In the genomic region with DNA sequence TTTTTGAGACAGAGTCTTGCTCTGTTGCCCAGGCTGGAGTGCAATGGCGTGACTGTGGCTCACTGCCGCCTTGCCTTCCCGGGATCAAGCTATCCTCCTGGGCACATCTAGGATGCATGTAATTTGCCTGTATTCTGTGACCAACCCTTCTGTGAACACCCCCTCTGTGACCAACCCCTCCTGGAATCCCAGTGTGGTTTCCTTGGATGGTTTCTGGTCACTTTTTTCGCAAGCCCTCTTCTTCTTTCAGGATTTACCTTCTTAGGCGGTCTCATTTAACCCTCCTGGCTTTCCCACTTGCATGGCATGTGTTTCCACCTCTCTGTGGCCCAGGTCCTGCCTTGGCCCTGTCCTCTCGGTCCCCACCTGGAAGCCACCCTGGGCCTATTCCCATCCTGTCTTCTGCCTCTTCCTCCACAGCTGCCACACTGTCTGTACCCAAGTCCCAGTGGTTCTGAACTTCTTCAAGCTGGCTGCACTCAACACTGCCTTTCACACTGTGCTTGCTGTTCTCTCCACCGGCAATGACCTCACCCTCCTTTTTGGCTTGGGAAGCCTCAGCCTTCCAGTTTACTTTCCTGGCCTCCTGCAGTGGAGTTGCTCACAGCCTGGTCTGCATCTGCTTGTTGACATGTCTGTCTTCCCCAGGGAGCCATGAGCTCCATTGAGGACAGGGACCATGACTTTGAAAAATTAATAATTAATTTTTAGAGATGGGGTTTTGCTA, we compare ENCODE assay signal across 17 cellular contexts. TPM values are rescaled to one million over a fixed set of nuclear protein-coding genes. Genes with fewer than 3 reads are reported as not detected.
DNase-seq lines count a peak whose midpoint lies in the region; ATAC-seq lines count a peak whose summit lies in the region.
"Had no signal": no experiment of that assay in that cellular context is flagged by ENCODE, and none has a peak within 500 bp of the region (broad histone marks: within the 10 kb centered on the region; RNA-seq: fewer than 3 reads in every experiment).

No MANE protein-coding gene starts in this region.

- H3K4me1 Mint-ChIP-seq in activated CD4-positive, alpha-beta T cell treated with anti-CD3 and anti-CD28 coated beads, Interleukin-2, amount 10 ng/mL, durations not matched to agents 7 days and 5 days, result no peaks in the 10 kb centered on the region

- H3K4me3 Mint-ChIP-seq in activated CD4-positive, alpha-beta T cell treated with anti-CD3 and anti-CD28 coated beads, Interleukin-2, amount 10 ng/mL, durations not matched to agents 7 days and 5 days, result no peak overlapping the region
- H3K4me3 Mint-ChIP-seq: mesothelial cell of epicardium; stimulated activated effector memory CD8-positive, alpha-beta T cell treated with anti-CD3 and anti-CD28 coated beads, Interleukin-12 subunit alpha, Interleukin-12 subunit beta, amount 100 ng/mL, for 72 hours had no signal

- H3K27ac Mint-ChIP-seq in activated CD4-positive, alpha-beta T cell treated with anti-CD3 and anti-CD28 coated beads, Interleukin-2, amount 10 ng/mL, durations not matched to agents 7 days and 5 days, result no peak overlapping the region
- H3K27ac Mint-ChIP-seq: mesothelial cell of epicardium; progenitor cell of endocrine pancreas; stimulated activated effector memory CD8-positive, alpha-beta T cell treated with anti-CD3 and anti-CD28 coated beads, Interleukin-12 subunit alpha, Interleukin-12 subunit beta, amount 100 ng/mL, for 72 hours had no signal

- peaks cover 9% of the 10 kb centered on the region for H3K9me3 Mint-ChIP-seq in activated CD4-positive, alpha-beta T cell treated with anti-CD3 and anti-CD28 coated beads, Interleukin-2, amount 10 ng/mL, durations not matched to agents 7 days and 5 days

- H3K36me3 Mint-ChIP-seq in activated CD4-positive, alpha-beta T cell treated with anti-CD3 and anti-CD28 coated beads, Interleukin-2, amount 10 ng/mL, durations not matched to agents 7 days and 5 days (ENCODE audit: low read depth), result peaks cover 9% of the 10 kb centered on the region
- H3K36me3 Mint-ChIP-seq: stimulated activated effector memory CD8-positive, alpha-beta T cell treated with anti-CD3 and anti-CD28 coated beads, Interleukin-12 subunit alpha, Interleukin-12 subunit beta, amount 100 ng/mL, for 72 hours had no signal

- CTCF ChIA-PET in activated CD4-positive, alpha-beta T cell treated with anti-CD3 and anti-CD28 coated beads, Interleukin-2, amount 10 ng/mL, durations not matched to agents 7 days and 5 days (lab: Charles Lee), result interaction anchor here (0.6 to 1.2 kb wide), 3 partner anchors 11 to 1039 kb away, joined by 3 to 4 read pairs (median 3); no protein-coding TSS in a partner anchor

- no peaks in the 10 kb centered on the region for H3K27me3 Mint-ChIP-seq in activated CD4-positive, alpha-beta T cell treated with anti-CD3 and anti-CD28 coated beads, Interleukin-2, amount 10 ng/mL, durations not matched to agents 7 days and 5 days
- H3K27me3 Mint-ChIP-seq: progenitor cell of endocrine pancreas had no signal

- intact Hi-C loops in sciatic nerve (cut with DNase I), result no loop called here

- DNase-seq in NCI-H2227 treated with DMSO at 0.1 percent for 48 hours (lab: John Stamatoyannopoulos, UW) (peak; percentile 50), NCI-H2227 (lab: John Stamatoyannopoulos, UW; ENCODE audit: unreplicated experiment) (no peak), NCI-H2081 treated with DMSO at 0.1 percent for 48 hours (lab: John Stamatoyannopoulos, UW) (peak; percentile 76), dermis blood vessel endothelial cell (peak; percentile 38), sciatic nerve (ENCODE audit: low spot score) (no peak), hippocampal formation (lab: John Stamatoyannopoulos, UW) (no peak), OCI-M2 (lab: John Stamatoyannopoulos, UW; ENCODE audit: unreplicated experiment) (no peak)
- DNase-seq in activated CD4-positive, alpha-beta T cell treated with anti-CD3 and anti-CD28 coated beads, Interleukin-2, amount 10 ng/mL, durations not matched to agents 7 days and 5 days, result no peak
- DNase-seq: ACHN; activated T-cell treated with anti-CD3 and anti-CD28 coated beads, Interleukin-2, amount 50 U/mL, for 1 hour; DND-41; Kasumi-1; SW 1271 had no signal

- POLR2A ChIA-PET in activated CD4-positive, alpha-beta T cell treated with anti-CD3 and anti-CD28 coated beads, Interleukin-2, amount 10 ng/mL, durations not matched to agents 7 days and 5 days (lab: Charles Lee), result no interaction called here

- ATAC-seq in sciatic nerve, result peak; percentile 87
- ATAC-seq: activated CD4-positive, CD25-positive, alpha-beta regulatory T cell treated with anti-CD3 and anti-CD28 coated beads, Interleukin-2, amount 50 U/mL, for 24 hours; stimulated activated effector memory CD8-positive, alpha-beta T cell treated with anti-CD3 and anti-CD28 coated beads, Interleukin-12 subunit alpha, Interleukin-12 subunit beta, amount 100 ng/mL, for 72 hours had no signal

RNA-seq across cellular contexts. Expression of a gene that starts 57.0 kb away (rescaled TPM):
- total RNA-seq in dermis blood vessel endothelial cell (9.9 and 19.9 TPM in 2 replicates), sciatic nerve (34.5 TPM)
- 10 to 100 TPM; 13.3 to 17.0 TPM for total RNA-seq in activated CD4-positive, alpha-beta T cell treated with anti-CD3 and anti-CD28 coated beads, Interleukin-2, amount 10 ng/mL, durations not matched to agents 7 days and 5 days

Comparison
In these comparisons a context has a peak if more than half of its experiments do, and no peak if none do; other contexts are left out.
1. DNase-seq: peak in NCI-H2227 treated with DMSO at 0.1 percent for 48 hours (single experiment), NCI-H2081 treated with DMSO at 0.1 percent for 48 hours (single experiment) and dermis blood vessel endothelial cell (single experiment); none in NCI-H2227 (single experiment), sciatic nerve (single experiment), hippocampal formation (0 of 2), activated CD4-positive, alpha-beta T cell treated with anti-CD3 and anti-CD28 coated beads, Interleukin-2, amount 10 ng/mL, durations not matched to agents 7 days and 5 days (single experiment) and OCI-M2 (single experiment).